In genomic region chr19:50557009-50557613, GRCh38 we compare ENCODE assay signal across 10 cellular contexts. TPM values are rescaled to one million over a fixed set of nuclear protein-coding genes. Genes with fewer than 3 reads are reported as not detected.
DNase-seq lines count a peak whose midpoint lies in the region; ATAC-seq and TF ChIP-seq lines count a peak whose summit lies in the region.
"Had no signal": no experiment of that assay in that cellular context is flagged by ENCODE, and none has a peak within 500 bp of the region (broad histone marks: within the 10 kb centered on the region; RNA-seq: fewer than 3 reads in every experiment).

No MANE protein-coding gene starts in this region.

- no peak overlapping the region for H3K27ac Mint-ChIP-seq in T-helper 17 cell

- peaks cover 14% of the 10 kb centered on the region for H3K36me3 Mint-ChIP-seq in T-helper 17 cell (ENCODE audit: low read depth)

- no peaks in the 10 kb centered on the region for H3K36me3 ChIP-seq in right atrium auricular region
- no peaks in the 10 kb centered on the region for H3K36me3 ChIP-seq in iPS-18a (ENCODE audit: control insufficient read depth, low read depth, low read length)
- no peaks in the 10 kb centered on the region for H3K36me3 ChIP-seq in thoracic aorta
- H3K36me3 ChIP-seq: ovary, SJSA1 had no signal

- peak overlapping the region; percentile 16 to 53 for H3K4me3 ChIP-seq in right atrium auricular region
- peak overlapping the region; percentile 75 for H3K4me3 ChIP-seq in iPS-18a (ENCODE audit: low read length)
- H3K4me3 ChIP-seq in thoracic aorta: peak overlapping the region; percentile 75
- H3K4me3 ChIP-seq: SJSA1 had no signal

- H3K9ac ChIP-seq in iPS-18a (ENCODE audit: low read length): no peak overlapping the region

- intact Hi-C loops in Right ventricle myocardium superior (cut with DNase I): no loop called here

- H3K4me1 ChIP-seq in right atrium auricular region: peaks cover 0 to 15% of the 10 kb centered on the region in 2 donors
- H3K4me1 ChIP-seq in iPS-18a (ENCODE audit: control insufficient read depth, low read depth, low read length): peaks cover 4% of the 10 kb centered on the region
- peaks cover 2 to 7% of the 10 kb centered on the region in 2 donors for H3K4me1 ChIP-seq in thoracic aorta (ENCODE audit: control insufficient read depth in 1 of 2, low read depth in 2 of 2)

- TF ChIP-seq CTCF in right atrium auricular region (IDR thresholded peaks at IDR 0.05) (no peak), thoracic aorta (IDR thresholded peaks at IDR 0.05) (no peak)

- H3K9me3 ChIP-seq in right atrium auricular region (no peaks in the 10 kb centered on the region), T-helper 17 cell (ENCODE audit: control insufficient read depth, low read length, poor library complexity, severe bottlenecking) (no peaks in the 10 kb centered on the region), iPS-18a (ENCODE audit: control insufficient read depth, low read depth, low read length) (no peaks in the 10 kb centered on the region), thoracic aorta (no peaks in the 10 kb centered on the region)
- H3K9me3 ChIP-seq: ovary, SJSA1 had no signal

- H3K4me3 Mint-ChIP-seq in T-helper 17 cell: peak overlapping the region; percentile 96

- no peak for DNase-seq in right atrium auricular region (ENCODE audit: low spot score)
- DNase-seq in Right ventricle myocardium superior: no peak
- no peak for DNase-seq in T-helper 17 cell
- DNase-seq in thoracic aorta (ENCODE audit: low spot score): no peak
- no peak for DNase-seq in NCI-H187 treated with DMSO at 0.1 percent for 48 hours (lab: John Stamatoyannopoulos, UW)
- no peak for DNase-seq in inferior parietal cortex (ENCODE audit: extremely low spot score)
- DNase-seq in NCI-H187 (lab: John Stamatoyannopoulos, UW): no peak

- ATAC-seq in Right ventricle myocardium superior (ENCODE audit: poor library complexity) (no peak), T-helper 17 cell (no peak), thoracic aorta (ENCODE audit: insufficient number of reproducible peaks, low FRiP score, low read depth) (no peak)

- no peak overlapping the region for H3K27ac ChIP-seq in right atrium auricular region
- no peak overlapping the region for H3K27ac ChIP-seq in iPS-18a (ENCODE audit: low read length)
- H3K27ac ChIP-seq in thoracic aorta: no peak overlapping the region
- H3K27ac ChIP-seq: ovary, SJSA1 had no signal

- H3K27me3 Mint-ChIP-seq in T-helper 17 cell: peaks cover 63% of the 10 kb centered on the region

- peaks cover 11% of the 10 kb centered on the region for H3K4me1 Mint-ChIP-seq in T-helper 17 cell

- H3K27me3 ChIP-seq in right atrium auricular region: no peaks in the 10 kb centered on the region
- peaks cover 20% of the 10 kb centered on the region for H3K27me3 ChIP-seq in iPS-18a (ENCODE audit: control insufficient read depth, insufficient read depth, low read length)
- no peaks in the 10 kb centered on the region for H3K27me3 ChIP-seq in thoracic aorta (replicated peaks; ENCODE audit: insufficient read depth)
- H3K27me3 ChIP-seq: ovary had no signal

RNA-seq across cellular contexts. Expression of gene LRRC4B, which starts 11.1 kb away (rescaled TPM):
- total RNA-seq in right atrium auricular region: 1 to 10 TPM; 1.6 to 2.0 TPM
- total RNA-seq in Right ventricle myocardium superior: 1.0 TPM
- not detected for total RNA-seq in T-helper 17 cell
- total RNA-seq in thoracic aorta: 10 to 100 TPM in 1 of 2 donors, 1 to 10 TPM in 1; 5.3 to 13.7 TPM
- total RNA-seq: SJSA1 had no signal

RNA-seq across cellular contexts. Expression of gene ASPDH, which starts 43.4 kb away (rescaled TPM):
- total RNA-seq in right atrium auricular region: not detected
- not detected for total RNA-seq in Right ventricle myocardium superior
- total RNA-seq in T-helper 17 cell: not detected
- not detected for total RNA-seq in thoracic aorta
- total RNA-seq: ovary, SJSA1 had no signal

RNA-seq across cellular contexts. Expression of gene JOSD2, which starts 46.1 kb away (rescaled TPM):
- total RNA-seq in right atrium auricular region (10 to 100 TPM; 26.6 to 38.2 TPM), Right ventricle myocardium superior (39.8 TPM), T-helper 17 cell (10 to 100 TPM; 14.9 to 18.0 TPM), thoracic aorta (10 to 100 TPM; 11.6 to 34.7 TPM)
